ENCODE assay signal across 8 cellular contexts in genomic region chr3:46097691-46098241, GRCh38.
DNase-seq lines count a peak whose midpoint lies in the region; ATAC-seq and TF ChIP-seq lines count a peak whose summit lies in the region.

No MANE protein-coding gene starts in this region.

- H3K27ac ChIP-seq in hepatocyte (peak overlapping the region; percentile 71), thoracic aorta (peak overlapping the region; percentile 16 to 24), thyroid gland (peak overlapping the region in 1 of 3 donors; percentile 34)

- H3K4me1 ChIP-seq in hepatocyte (ENCODE audit: insufficient read depth) (no peaks in the 10 kb centered on the region), thoracic aorta (ENCODE audit: control insufficient read depth in 1 of 2, low read depth in 2 of 2) (peaks cover 0 to 3% of the 10 kb centered on the region in 2 donors), thyroid gland (no peaks in the 10 kb centered on the region)

- CTCF ChIA-PET in activated CD8-positive, alpha-beta T cell treated with anti-CD3 and anti-CD28 coated beads for 36 hours (lab: Charles Lee): interaction anchor here (0.7 to 6.2 kb wide), 12 partner anchors 18 to 280 kb away, joined by 3 to 37 read pairs (median 5); partner anchors contain the start of genes CCR1, CCR5 and CXCR6

- H2AFZ ChIP-seq in hepatocyte: no peak overlapping the region

- H3K4me1 Mint-ChIP-seq in activated CD8-positive, alpha-beta T cell treated with anti-CD3 and anti-CD28 coated beads for 36 hours (ENCODE audit: low read depth): peaks cover 42% of the 10 kb centered on the region

- no peaks in the 10 kb centered on the region for H4K20me1 ChIP-seq in hepatocyte (ENCODE audit: insufficient read depth, poor library complexity, severe bottlenecking)

- no peaks in the 10 kb centered on the region for H3K9me2 ChIP-seq in hepatocyte (replicated peaks; ENCODE audit: insufficient read depth)

- H3K27me3 Mint-ChIP-seq in activated CD8-positive, alpha-beta T cell treated with anti-CD3 and anti-CD28 coated beads for 36 hours: peaks cover 25% of the 10 kb centered on the region

- DNase-seq in activated CD8-positive, alpha-beta T cell treated with anti-CD3 and anti-CD28 coated beads for 36 hours: peak; percentile 76
- DNase-seq in hepatocyte (ENCODE audit: low spot score) (no peak), thoracic aorta (ENCODE audit: low spot score) (no peak), thyroid gland (no peak), kidney glomerular epithelial cell (lab: John Stamatoyannopoulos, UW) (no peak), head of caudate nucleus (no peak)

- H3K9me3 ChIP-seq in hepatocyte (ENCODE audit: low read depth) (no peaks in the 10 kb centered on the region), thoracic aorta (no peaks in the 10 kb centered on the region), thyroid gland (no peaks in the 10 kb centered on the region)

- H3K36me3 ChIP-seq in hepatocyte (replicated peaks; ENCODE audit: insufficient read depth, low read depth) (no peaks in the 10 kb centered on the region), thoracic aorta (no peaks in the 10 kb centered on the region), thyroid gland (no peaks in the 10 kb centered on the region)

- WGBS in hepatocyte (ENCODE audit: low lambda C conversion rate, missing lambda C conversion rate): 77% methylated on average over 6 of the region's 6 CpGs
- 65 to 86% methylated on average over 6 of the region's 6 CpGs for whole genome bisulfite sequencing in thyroid gland, 2 donors

- no peak for TF ChIP-seq CTCF in activated CD8-positive, alpha-beta T cell treated with anti-CD3 and anti-CD28 coated beads for 36 hours (IDR thresholded peaks at IDR 0.05)
- no peak for TF ChIP-seq CTCF in hepatocyte (IDR thresholded peaks at IDR 0.05; ENCODE audit: poor library complexity)
- no peak for TF ChIP-seq CTCF in thoracic aorta (IDR thresholded peaks at IDR 0.05)
- TF ChIP-seq CTCF in thyroid gland (IDR thresholded peaks at IDR 0.05): no peak

- no peaks in the 10 kb centered on the region for H3K79me2 ChIP-seq in hepatocyte

- H3K4me3 Mint-ChIP-seq in activated CD8-positive, alpha-beta T cell treated with anti-CD3 and anti-CD28 coated beads for 36 hours: peak overlapping the region; percentile 10

- ATAC-seq in GM18502 (IDR thresholded peaks at IDR 0.05; ENCODE audit: poor library complexity, unreplicated experiment): peak; percentile 35
- peak; percentile 20 for ATAC-seq in HG03095 (IDR thresholded peaks at IDR 0.05; ENCODE audit: unreplicated experiment)
- ATAC-seq in activated CD8-positive, alpha-beta T cell treated with anti-CD3 and anti-CD28 coated beads for 36 hours: peak; percentile 83
- no peak for ATAC-seq in thoracic aorta (ENCODE audit: insufficient number of reproducible peaks, low FRiP score, low read depth)

- H3K27ac Mint-ChIP-seq in activated CD8-positive, alpha-beta T cell treated with anti-CD3 and anti-CD28 coated beads for 36 hours: peak overlapping the region; percentile 87

- POLR2A ChIA-PET in activated CD8-positive, alpha-beta T cell treated with anti-CD3 and anti-CD28 coated beads for 36 hours (lab: Charles Lee): interaction anchor here (0.7 to 1.5 kb wide), 4 partner anchors 100 to 271 kb away, joined by 3 read pairs; partner anchors contain the start of gene CCR1

- no peak overlapping the region for H3K4me3 ChIP-seq in hepatocyte
- H3K4me3 ChIP-seq in thoracic aorta: no peak overlapping the region
- H3K4me3 ChIP-seq in thyroid gland (replicated peaks in 1 of 3): no peak overlapping the region

- TF ChIP-seq POLR2A in thyroid gland (IDR thresholded peaks at IDR 0.05): no peak

- no peak overlapping the region for H3K4me2 ChIP-seq in hepatocyte

- peaks cover 12% of the 10 kb centered on the region for H3K9me3 Mint-ChIP-seq in activated CD8-positive, alpha-beta T cell treated with anti-CD3 and anti-CD28 coated beads for 36 hours

- intact Hi-C loops in activated CD8-positive, alpha-beta T cell treated with anti-CD3 and anti-CD28 coated beads for 36 hours (cut with micrococcal nuclease): loop anchor here (5.0 kb wide), 3 partner anchors 110 to 275 kb away; partner anchors contain the start of genes CCR1 and CCR5
- intact Hi-C loops in thyroid gland (cut with DNase I): no loop called here
- intact Hi-C loops in head of caudate nucleus (cut with DNase I): no loop called here

- H3K27me3 ChIP-seq in hepatocyte: no peaks in the 10 kb centered on the region
- no peaks in the 10 kb centered on the region for H3K27me3 ChIP-seq in thoracic aorta (replicated peaks; ENCODE audit: insufficient read depth)
- no peaks in the 10 kb centered on the region for H3K27me3 ChIP-seq in thyroid gland

- peaks cover 6% of the 10 kb centered on the region for H3K36me3 Mint-ChIP-seq in activated CD8-positive, alpha-beta T cell treated with anti-CD3 and anti-CD28 coated beads for 36 hours (ENCODE audit: low read depth)
